1 cellular context compared by ENCODE assay signal in genomic region chr4:144562019-144562740, GRCh38.
TF ChIP-seq lines count a peak whose summit lies in the region.

No MANE protein-coding gene starts in this region.

TF ChIP-seq in HepG2, 621 proteins besides CTCF, POLR2A, EP300 and RAD21 (continued from another document):
- TF ChIP-seq, protein P1, sequence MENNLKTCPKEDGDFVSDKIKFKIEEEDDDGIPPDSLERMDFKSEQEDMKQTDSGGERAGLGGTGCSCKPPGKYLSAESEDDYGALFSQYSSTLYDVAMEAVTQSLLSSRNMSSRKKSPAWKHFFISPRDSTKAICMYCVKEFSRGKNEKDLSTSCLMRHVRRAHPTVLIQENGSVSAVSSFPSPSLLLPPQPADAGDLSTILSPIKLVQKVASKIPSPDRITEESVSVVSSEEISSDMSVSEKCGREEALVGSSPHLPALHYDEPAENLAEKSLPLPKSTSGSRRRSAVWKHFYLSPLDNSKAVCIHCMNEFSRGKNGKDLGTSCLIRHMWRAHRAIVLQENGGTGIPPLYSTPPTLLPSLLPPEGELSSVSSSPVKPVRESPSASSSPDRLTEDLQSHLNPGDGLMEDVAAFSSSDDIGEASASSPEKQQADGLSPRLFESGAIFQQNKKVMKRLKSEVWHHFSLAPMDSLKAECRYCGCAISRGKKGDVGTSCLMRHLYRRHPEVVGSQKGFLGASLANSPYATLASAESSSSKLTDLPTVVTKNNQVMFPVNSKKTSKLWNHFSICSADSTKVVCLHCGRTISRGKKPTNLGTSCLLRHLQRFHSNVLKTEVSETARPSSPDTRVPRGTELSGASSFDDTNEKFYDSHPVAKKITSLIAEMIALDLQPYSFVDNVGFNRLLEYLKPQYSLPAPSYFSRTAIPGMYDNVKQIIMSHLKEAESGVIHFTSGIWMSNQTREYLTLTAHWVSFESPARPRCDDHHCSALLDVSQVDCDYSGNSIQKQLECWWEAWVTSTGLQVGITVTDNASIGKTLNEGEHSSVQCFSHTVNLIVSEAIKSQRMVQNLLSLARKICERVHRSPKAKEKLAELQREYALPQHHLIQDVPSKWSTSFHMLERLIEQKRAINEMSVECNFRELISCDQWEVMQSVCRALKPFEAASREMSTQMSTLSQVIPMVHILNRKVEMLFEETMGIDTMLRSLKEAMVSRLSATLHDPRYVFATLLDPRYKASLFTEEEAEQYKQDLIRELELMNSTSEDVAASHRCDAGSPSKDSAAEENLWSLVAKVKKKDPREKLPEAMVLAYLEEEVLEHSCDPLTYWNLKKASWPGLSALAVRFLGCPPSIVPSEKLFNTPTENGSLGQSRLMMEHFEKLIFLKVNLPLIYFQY (CRISPR knock-in tag; IDR thresholded peaks at IDR 0.05; ENCODE audit: borderline replicate concordance): no peak
- TF ChIP-seq, protein P2, sequence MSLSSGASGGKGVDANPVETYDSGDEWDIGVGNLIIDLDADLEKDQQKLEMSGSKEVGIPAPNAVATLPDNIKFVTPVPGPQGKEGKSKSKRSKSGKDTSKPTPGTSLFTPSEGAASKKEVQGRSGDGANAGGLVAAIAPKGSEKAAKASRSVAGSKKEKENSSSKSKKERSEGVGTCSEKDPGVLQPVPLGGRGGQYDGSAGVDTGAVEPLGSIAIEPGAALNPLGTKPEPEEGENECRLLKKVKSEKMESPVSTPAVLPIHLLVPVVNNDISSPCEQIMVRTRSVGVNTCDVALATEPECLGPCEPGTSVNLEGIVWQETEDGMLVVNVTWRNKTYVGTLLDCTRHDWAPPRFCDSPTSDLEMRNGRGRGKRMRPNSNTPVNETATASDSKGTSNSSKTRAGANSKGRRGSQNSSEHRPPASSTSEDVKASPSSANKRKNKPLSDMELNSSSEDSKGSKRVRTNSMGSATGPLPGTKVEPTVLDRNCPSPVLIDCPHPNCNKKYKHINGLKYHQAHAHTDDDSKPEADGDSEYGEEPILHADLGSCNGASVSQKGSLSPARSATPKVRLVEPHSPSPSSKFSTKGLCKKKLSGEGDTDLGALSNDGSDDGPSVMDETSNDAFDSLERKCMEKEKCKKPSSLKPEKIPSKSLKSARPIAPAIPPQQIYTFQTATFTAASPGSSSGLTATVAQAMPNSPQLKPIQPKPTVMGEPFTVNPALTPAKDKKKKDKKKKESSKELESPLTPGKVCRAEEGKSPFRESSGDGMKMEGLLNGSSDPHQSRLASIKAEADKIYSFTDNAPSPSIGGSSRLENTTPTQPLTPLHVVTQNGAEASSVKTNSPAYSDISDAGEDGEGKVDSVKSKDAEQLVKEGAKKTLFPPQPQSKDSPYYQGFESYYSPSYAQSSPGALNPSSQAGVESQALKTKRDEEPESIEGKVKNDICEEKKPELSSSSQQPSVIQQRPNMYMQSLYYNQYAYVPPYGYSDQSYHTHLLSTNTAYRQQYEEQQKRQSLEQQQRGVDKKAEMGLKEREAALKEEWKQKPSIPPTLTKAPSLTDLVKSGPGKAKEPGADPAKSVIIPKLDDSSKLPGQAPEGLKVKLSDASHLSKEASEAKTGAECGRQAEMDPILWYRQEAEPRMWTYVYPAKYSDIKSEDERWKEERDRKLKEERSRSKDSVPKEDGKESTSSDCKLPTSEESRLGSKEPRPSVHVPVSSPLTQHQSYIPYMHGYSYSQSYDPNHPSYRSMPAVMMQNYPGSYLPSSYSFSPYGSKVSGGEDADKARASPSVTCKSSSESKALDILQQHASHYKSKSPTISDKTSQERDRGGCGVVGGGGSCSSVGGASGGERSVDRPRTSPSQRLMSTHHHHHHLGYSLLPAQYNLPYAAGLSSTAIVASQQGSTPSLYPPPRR (CRISPR knock-in tag; IDR thresholded peaks at IDR 0.05; ENCODE audit: borderline replicate concordance): no peak
- TF ChIP-seq ZNF251 (CRISPR knock-in tag; IDR thresholded peaks at IDR 0.05) (no peak), GFI1 (CRISPR knock-in tag; IDR thresholded peaks at IDR 0.05; ENCODE audit: borderline replicate concordance) (no peak)
